Comparison of ENCODE assay signal across 2 cellular contexts in the genomic region with DNA sequence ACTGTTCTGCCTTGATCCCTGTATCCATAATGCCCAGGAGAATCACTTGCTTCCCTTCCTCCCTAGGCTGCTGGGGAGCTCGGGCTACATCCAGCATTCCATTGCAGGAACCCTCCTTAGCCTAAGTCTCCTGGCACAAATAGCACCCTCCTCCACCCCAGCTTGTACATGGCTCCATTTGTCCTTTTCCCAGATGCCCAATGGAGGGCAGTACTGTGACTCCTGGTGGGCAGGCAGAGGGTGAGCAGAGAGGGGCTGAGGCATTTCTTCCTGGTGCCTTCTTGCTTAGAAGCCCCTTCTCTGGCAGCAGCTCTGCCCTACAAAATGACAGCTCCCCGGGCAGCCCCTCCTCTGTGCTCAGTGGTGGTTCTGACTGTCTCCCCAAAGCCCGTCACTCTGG.
TF ChIP-seq lines count a peak whose summit lies in the region.

No MANE protein-coding gene starts in this region.

TF ChIP-seq in WTC11, 78 proteins besides CTCF, POLR2A, EP300 and RAD21 (continued from another document and continues in another):
- TF ChIP-seq STAT6 (CRISPR knock-in tag; conservative IDR thresholded peaks at IDR 0.05; ENCODE audit: low read depth) (no peak), ZNF671 (CRISPR knock-in tag; IDR thresholded peaks at IDR 0.05) (no peak), AR (CRISPR knock-in tag; IDR thresholded peaks at IDR 0.05) (no peak), GRHL2 (CRISPR knock-in tag; IDR thresholded peaks at IDR 0.05; ENCODE audit: insufficient replicate concordance, severe bottlenecking) (no peak), JUN (CRISPR knock-in tag; IDR thresholded peaks at IDR 0.05) (no peak), NFYB (CRISPR knock-in tag; conservative IDR thresholded peaks at IDR 0.05; ENCODE audit: low read depth) (no peak), E2F4 (CRISPR knock-in tag; IDR thresholded peaks at IDR 0.05; ENCODE audit: borderline replicate concordance, low read depth) (no peak), CBFB (CRISPR knock-in tag; IDR thresholded peaks at IDR 0.05; ENCODE audit: low read depth) (no peak), ZNF512 (CRISPR knock-in tag; IDR thresholded peaks at IDR 0.05; ENCODE audit: borderline replicate concordance) (no peak), ZNF219 (CRISPR knock-in tag; IDR thresholded peaks at IDR 0.05; ENCODE audit: borderline replicate concordance) (no peak)
- TF ChIP-seq, protein P1, sequence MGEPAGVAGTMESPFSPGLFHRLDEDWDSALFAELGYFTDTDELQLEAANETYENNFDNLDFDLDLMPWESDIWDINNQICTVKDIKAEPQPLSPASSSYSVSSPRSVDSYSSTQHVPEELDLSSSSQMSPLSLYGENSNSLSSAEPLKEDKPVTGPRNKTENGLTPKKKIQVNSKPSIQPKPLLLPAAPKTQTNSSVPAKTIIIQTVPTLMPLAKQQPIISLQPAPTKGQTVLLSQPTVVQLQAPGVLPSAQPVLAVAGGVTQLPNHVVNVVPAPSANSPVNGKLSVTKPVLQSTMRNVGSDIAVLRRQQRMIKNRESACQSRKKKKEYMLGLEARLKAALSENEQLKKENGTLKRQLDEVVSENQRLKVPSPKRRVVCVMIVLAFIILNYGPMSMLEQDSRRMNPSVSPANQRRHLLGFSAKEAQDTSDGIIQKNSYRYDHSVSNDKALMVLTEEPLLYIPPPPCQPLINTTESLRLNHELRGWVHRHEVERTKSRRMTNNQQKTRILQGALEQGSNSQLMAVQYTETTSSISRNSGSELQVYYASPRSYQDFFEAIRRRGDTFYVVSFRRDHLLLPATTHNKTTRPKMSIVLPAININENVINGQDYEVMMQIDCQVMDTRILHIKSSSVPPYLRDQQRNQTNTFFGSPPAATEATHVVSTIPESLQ (CRISPR knock-in tag; IDR thresholded peaks at IDR 0.05), result no peak

TF ChIP-seq in neural cell, 6 proteins besides CTCF, POLR2A, EP300 and RAD21:
- TF ChIP-seq REST (IDR thresholded peaks at IDR 0.05; ENCODE audit: borderline replicate concordance) (no peak), SMC3 (conservative IDR thresholded peaks at IDR 0.05; ENCODE audit: poor library complexity) (no peak), EZH2 (IDR thresholded peaks at IDR 0.05; ENCODE audit: borderline replicate concordance, insufficient read depth, low read length, poor library complexity, severe bottlenecking) (no peak), POLR2AphosphoS5 (IDR thresholded peaks at IDR 0.05) (no peak), TAF1 (IDR thresholded peaks at IDR 0.05; ENCODE audit: low read depth) (no peak)
